ENCODE assay signal across 24 cellular contexts in the genomic region with DNA sequence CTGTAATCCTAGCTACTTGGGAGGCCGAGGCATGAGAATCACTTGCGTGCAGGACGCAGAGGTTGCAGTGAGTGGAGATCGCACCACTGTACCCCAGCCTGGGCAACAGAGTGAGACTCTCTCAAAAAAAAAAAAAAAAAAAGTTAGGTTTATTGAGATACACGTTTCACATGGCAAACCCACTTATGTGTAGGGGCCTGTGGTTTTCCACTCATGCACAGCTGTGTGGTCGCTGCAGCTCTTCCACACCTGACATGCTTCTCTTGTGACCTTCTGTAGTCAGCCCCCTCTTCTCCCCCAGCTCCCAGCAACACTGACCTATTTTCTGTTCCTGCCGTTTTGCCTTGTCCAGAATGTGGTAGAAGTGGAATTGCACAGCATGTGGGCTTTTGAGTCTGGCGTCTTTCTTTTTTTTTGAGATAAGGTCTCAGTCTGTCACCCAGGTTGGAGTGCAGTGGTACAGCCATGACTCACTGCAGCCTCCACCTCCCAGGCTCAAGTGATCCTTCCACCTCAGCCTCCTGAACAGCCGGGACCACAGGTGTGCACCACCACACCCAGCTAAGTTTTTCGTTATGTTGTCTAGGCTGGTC. TPM values are rescaled to one million over a fixed set of nuclear protein-coding genes. Genes with fewer than 3 reads are reported as not detected.
"Had no signal": no experiment of that assay in that cellular context is flagged by ENCODE, and none has a peak within 500 bp of the region (broad histone marks: within the 10 kb centered on the region; RNA-seq: fewer than 3 reads in every experiment).

No MANE protein-coding gene starts in this region.

- H3K27me3 Mint-ChIP-seq: activated naive CD4-positive, alpha-beta T cell treated with anti-CD3 and anti-CD28 coated beads, Interleukin-2, amount 10 ng/mL, durations not matched to agents 7 days and 5 days; activated naive CD8-positive, alpha-beta T cell treated with anti-CD3 and anti-CD28 coated beads, Interleukin-2, amount 50 U/mL, for 24 hours; progenitor cell of endocrine pancreas had no signal

- H3K36me3 ChIP-seq: upper lobe of right lung had no signal

- H3K27ac ChIP-seq: dorsolateral prefrontal cortex, epithelial cell of prostate, hepatocyte, testis, upper lobe of right lung had no signal

- H2AFZ ChIP-seq: hepatocyte had no signal

- ATAC-seq: activated naive CD8-positive, alpha-beta T cell treated with anti-CD3 and anti-CD28 coated beads, Interleukin-2, amount 50 U/mL, for 24 hours; left cardiac atrium; upper lobe of right lung had no signal

- H3K4me1 ChIP-seq: testis had no signal

- H3K4me1 Mint-ChIP-seq: brain, endodermal cell had no signal

- H3K27ac Mint-ChIP-seq: activated naive CD4-positive, alpha-beta T cell treated with anti-CD3 and anti-CD28 coated beads, Interleukin-2, amount 10 ng/mL, durations not matched to agents 7 days and 5 days; activated naive CD8-positive, alpha-beta T cell treated with anti-CD3 and anti-CD28 coated beads, Interleukin-2, amount 50 U/mL, for 24 hours; brain; endodermal cell; nephron progenitor cell; progenitor cell of endocrine pancreas had no signal

- H3K9me3 ChIP-seq: testis, upper lobe of right lung had no signal

- DNase-seq: activated effector memory CD4-positive, alpha-beta T cell treated with Interleukin-2 at 50 U/mL for 16 hours; activated naive CD4-positive, alpha-beta T cell treated with anti-CD3 and anti-CD28 coated beads, Interleukin-2, amount 10 ng/mL, durations not matched to agents 7 days and 5 days; activated naive CD8-positive, alpha-beta T cell treated with anti-CD3 and anti-CD28 coated beads, Interleukin-2, amount 50 U/mL, for 24 hours; activated T-cell treated with anti-CD3 and anti-CD28 coated beads, Interleukin-2, amount 50 U/mL, for 1 hour; anterior cingulate cortex; central memory CD4-positive, alpha-beta T cell; dorsolateral prefrontal cortex; endodermal cell; foreskin fibroblast; nephron progenitor cell; stimulated activated CD4-positive, alpha-beta T cell treated with anti-CD3 and anti-CD28 coated beads, Interleukin-12 subunit alpha, Interleukin-12 subunit beta, amount 100 ng/mL, for 4 hours; stimulated activated CD4-positive, alpha-beta T cell treated with anti-CD3 and anti-CD28 coated beads, Interleukin-2, amount 100 ng/mL, for 24 hours; testis; upper lobe of right lung had no signal

- H3K4me3 Mint-ChIP-seq: activated naive CD4-positive, alpha-beta T cell treated with anti-CD3 and anti-CD28 coated beads, Interleukin-2, amount 10 ng/mL, durations not matched to agents 7 days and 5 days; activated naive CD8-positive, alpha-beta T cell treated with anti-CD3 and anti-CD28 coated beads, Interleukin-2, amount 50 U/mL, for 24 hours; brain; endodermal cell; nephron progenitor cell had no signal

- H3K4me2 ChIP-seq: hepatocyte had no signal

- H3K4me3 ChIP-seq: dorsolateral prefrontal cortex, hepatocyte, testis, upper lobe of right lung had no signal

- FAIRE-seq: colon, islet of Langerhans, TTC549 had no signal

- H3K27me3 ChIP-seq: dorsolateral prefrontal cortex, hepatocyte, testis, upper lobe of right lung had no signal

RNA-seq across cellular contexts. Expression of a gene that starts 29.7 kb away (rescaled TPM):
- total RNA-seq: hepatocyte, mesenteric fat pad had no signal

RNA-seq across cellular contexts. Expression of a gene that starts 58.7 kb away (rescaled TPM):
- total RNA-seq: SK-MEL-5 had no signal
